23 cellular contexts compared by ENCODE assay signal in genomic region chr7:139038691-139039090, GRCh38.
"Had no signal": no experiment of that assay in that cellular context is flagged by ENCODE, and none has a peak within 500 bp of the region (broad histone marks: within the 10 kb centered on the region; RNA-seq: fewer than 3 reads in every experiment).

No MANE protein-coding gene starts in this region.

- H3K27ac Mint-ChIP-seq: neural progenitor cell had no signal

- H3K4me1 Mint-ChIP-seq: neural progenitor cell had no signal

- DNase-seq: cortex of kidney; effector memory CD8-positive, alpha-beta T cell; foreskin fibroblast; gastrocnemius medialis; head of caudate nucleus; left ventricle myocardium superior; lower lobe of right lung; naive thymus-derived CD8-positive, alpha-beta T cell; stimulated activated CD4-positive, alpha-beta T cell treated with anti-CD3 and anti-CD28 coated beads, Interleukin-12 subunit alpha, Interleukin-12 subunit beta, amount 100 ng/mL, for 4 hours; stimulated activated CD4-positive, alpha-beta T cell treated with anti-CD3 and anti-CD28 coated beads, Interleukin-1b, Interleukin-23, amount 100 ng/mL, for 48 hours; stimulated activated CD4-positive, alpha-beta T cell treated with anti-CD3 and anti-CD28 coated beads, Interleukin-4, amount 100 ng/mL, for 1 hour; stimulated activated CD8-positive, alpha-beta memory T cell treated with anti-CD3 and anti-CD28 coated beads, Interleukin-4, amount 100 ng/mL, for 48 hours; stimulated activated naive CD4-positive, alpha-beta T cell; stimulated activated naive CD8-positive, alpha-beta T cell treated with anti-CD3 and anti-CD28 coated beads, Interleukin-15, amount 100 ng/mL, for 72 hours; transverse colon; upper lobe of right lung; uterus had no signal

- H3K9me3 Mint-ChIP-seq: effector memory CD8-positive, alpha-beta T cell; naive thymus-derived CD8-positive, alpha-beta T cell; neural progenitor cell; stimulated activated naive CD8-positive, alpha-beta T cell treated with anti-CD3 and anti-CD28 coated beads, Interleukin-15, amount 100 ng/mL, for 72 hours had no signal

- H3K36me3 Mint-ChIP-seq: neural progenitor cell had no signal

- H3K9me3 ChIP-seq: gastrocnemius medialis, lower lobe of right lung, prostate gland, right atrium auricular region, suprapubic skin, transverse colon, upper lobe of right lung, uterus had no signal

- H3K4me3 Mint-ChIP-seq: effector memory CD8-positive, alpha-beta T cell; neural progenitor cell; stimulated activated naive CD8-positive, alpha-beta T cell treated with anti-CD3 and anti-CD28 coated beads, Interleukin-15, amount 100 ng/mL, for 72 hours had no signal

- H3K27me3 Mint-ChIP-seq: effector memory CD8-positive, alpha-beta T cell; stimulated activated naive CD8-positive, alpha-beta T cell treated with anti-CD3 and anti-CD28 coated beads, Interleukin-15, amount 100 ng/mL, for 72 hours had no signal

- ATAC-seq: effector memory CD8-positive, alpha-beta T cell; esophagus mucosa; gastrocnemius medialis; left ventricle myocardium superior; lower lobe of right lung; naive thymus-derived CD8-positive, alpha-beta T cell; sciatic nerve; stimulated activated naive CD8-positive, alpha-beta T cell treated with anti-CD3 and anti-CD28 coated beads, Interleukin-15, amount 100 ng/mL, for 72 hours; upper lobe of right lung had no signal
